1 cellular context compared by ENCODE assay signal in the genomic region with DNA sequence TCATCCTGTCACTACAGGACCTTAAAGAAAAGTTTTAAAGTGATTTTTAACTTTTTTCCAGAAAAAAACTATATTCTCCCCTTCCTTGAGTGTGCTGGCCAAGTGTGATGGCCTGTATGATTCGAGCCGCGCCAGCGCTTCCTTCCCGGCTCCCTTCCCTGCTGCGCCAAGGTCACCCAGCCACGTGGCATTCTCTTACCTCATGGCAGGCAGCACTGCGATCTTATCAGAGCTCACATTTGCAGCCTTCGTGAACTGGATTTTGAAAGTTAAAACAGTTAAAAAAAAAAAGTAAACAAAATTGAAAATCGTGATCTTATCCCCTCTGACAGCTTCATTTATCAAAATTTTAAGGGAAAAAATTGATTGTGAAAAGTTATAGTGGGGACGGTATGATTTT.
TF ChIP-seq lines count a peak whose summit lies in the region.

No MANE protein-coding gene starts in this region.

TF ChIP-seq in GM23338, 12 proteins besides CTCF, POLR2A, EP300 and RAD21 (continued from another document):
- TF ChIP-seq, protein P1, sequence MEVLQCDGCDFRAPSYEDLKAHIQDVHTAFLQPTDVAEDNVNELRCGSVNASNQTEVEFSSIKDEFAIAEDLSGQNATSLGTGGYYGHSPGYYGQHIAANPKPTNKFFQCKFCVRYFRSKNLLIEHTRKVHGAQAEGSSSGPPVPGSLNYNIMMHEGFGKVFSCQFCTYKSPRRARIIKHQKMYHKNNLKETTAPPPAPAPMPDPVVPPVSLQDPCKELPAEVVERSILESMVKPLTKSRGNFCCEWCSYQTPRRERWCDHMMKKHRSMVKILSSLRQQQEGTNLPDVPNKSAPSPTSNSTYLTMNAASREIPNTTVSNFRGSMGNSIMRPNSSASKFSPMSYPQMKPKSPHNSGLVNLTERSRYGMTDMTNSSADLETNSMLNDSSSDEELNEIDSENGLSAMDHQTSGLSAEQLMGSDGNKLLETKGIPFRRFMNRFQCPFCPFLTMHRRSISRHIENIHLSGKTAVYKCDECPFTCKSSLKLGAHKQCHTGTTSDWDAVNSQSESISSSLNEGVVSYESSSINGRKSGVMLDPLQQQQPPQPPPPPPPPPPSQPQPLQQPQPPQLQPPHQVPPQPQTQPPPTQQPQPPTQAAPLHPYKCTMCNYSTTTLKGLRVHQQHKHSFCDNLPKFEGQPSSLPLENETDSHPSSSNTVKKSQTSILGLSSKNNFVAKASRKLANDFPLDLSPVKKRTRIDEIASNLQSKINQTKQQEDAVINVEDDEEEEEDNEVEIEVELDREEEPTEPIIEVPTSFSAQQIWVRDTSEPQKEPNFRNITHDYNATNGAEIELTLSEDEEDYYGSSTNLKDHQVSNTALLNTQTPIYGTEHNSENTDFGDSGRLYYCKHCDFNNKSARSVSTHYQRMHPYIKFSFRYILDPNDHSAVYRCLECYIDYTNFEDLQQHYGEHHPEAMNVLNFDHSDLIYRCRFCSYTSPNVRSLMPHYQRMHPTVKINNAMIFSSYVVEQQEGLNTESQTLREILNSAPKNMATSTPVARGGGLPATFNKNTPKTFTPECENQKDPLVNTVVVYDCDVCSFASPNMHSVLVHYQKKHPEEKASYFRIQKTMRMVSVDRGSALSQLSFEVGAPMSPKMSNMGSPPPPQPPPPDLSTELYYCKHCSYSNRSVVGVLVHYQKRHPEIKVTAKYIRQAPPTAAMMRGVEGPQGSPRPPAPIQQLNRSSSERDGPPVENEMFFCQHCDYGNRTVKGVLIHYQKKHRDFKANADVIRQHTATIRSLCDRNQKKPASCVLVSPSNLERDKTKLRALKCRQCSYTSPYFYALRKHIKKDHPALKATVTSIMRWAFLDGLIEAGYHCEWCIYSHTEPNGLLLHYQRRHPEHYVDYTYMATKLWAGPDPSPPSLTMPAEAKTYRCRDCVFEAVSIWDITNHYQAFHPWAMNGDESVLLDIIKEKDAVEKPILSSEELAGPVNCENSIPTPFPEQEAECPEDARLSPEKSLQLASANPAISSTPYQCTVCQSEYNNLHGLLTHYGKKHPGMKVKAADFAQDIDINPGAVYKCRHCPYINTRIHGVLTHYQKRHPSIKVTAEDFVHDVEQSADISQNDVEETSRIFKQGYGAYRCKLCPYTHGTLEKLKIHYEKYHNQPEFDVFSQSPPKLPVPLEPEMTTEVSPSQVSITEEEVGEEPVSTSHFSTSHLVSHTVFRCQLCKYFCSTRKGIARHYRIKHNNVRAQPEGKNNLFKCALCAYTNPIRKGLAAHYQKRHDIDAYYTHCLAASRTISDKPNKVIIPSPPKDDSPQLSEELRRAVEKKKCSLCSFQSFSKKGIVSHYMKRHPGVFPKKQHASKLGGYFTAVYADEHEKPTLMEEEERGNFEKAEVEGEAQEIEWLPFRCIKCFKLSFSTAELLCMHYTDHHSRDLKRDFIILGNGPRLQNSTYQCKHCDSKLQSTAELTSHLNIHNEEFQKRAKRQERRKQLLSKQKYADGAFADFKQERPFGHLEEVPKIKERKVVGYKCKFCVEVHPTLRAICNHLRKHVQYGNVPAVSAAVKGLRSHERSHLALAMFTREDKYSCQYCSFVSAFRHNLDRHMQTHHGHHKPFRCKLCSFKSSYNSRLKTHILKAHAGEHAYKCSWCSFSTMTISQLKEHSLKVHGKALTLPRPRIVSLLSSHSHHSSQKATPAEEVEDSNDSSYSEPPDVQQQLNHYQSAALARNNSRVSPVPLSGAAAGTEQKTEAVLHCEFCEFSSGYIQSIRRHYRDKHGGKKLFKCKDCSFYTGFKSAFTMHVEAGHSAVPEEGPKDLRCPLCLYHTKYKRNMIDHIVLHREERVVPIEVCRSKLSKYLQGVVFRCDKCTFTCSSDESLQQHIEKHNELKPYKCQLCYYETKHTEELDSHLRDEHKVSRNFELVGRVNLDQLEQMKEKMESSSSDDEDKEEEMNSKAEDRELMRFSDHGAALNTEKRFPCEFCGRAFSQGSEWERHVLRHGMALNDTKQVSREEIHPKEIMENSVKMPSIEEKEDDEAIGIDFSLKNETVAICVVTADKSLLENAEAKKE (CRISPR knock-in tag; IDR thresholded peaks at IDR 0.05): no peak
- TF ChIP-seq EZH2phosphoT487 (IDR thresholded peaks at IDR 0.05; ENCODE audit: unreplicated experiment): no peak
- no peak for TF ChIP-seq REST (IDR thresholded peaks at IDR 0.05; ENCODE audit: unreplicated experiment)
- no peak for TF ChIP-seq NANOG (IDR thresholded peaks at IDR 0.05; ENCODE audit: borderline replicate concordance)
- TF ChIP-seq POLR2AphosphoS5 (IDR thresholded peaks at IDR 0.05; ENCODE audit: low read depth): no peak
